Comparison of ENCODE assay signal across 1 cellular context in genomic region chr11:556857-557256, GRCh38.
A peak's percentile ranks its signal among the peaks of the same experiment; 100 is the strongest.
TF ChIP-seq lines count a peak whose summit lies in the region.

No MANE protein-coding gene starts in this region.

TF ChIP-seq in HepG2, 621 proteins besides CTCF, POLR2A, EP300 and RAD21:
- TF ChIP-seq KDM5B (CRISPR knock-in tag; IDR thresholded peaks at IDR 0.05; ENCODE audit: borderline replicate concordance) (0 out of 2 replicates have a peak, but pooled peaks have one; percentile 21), MAZ (IDR thresholded peaks at IDR 0.05; ENCODE audit: borderline replicate concordance, low read depth, low read length) (no peak), MAZ (CRISPR knock-in tag; IDR thresholded peaks at IDR 0.05; ENCODE audit: low read depth) (0 out of 2 replicates have a peak, but pooled peaks have one; percentile 16), PRDM10 (CRISPR knock-in tag; IDR thresholded peaks at IDR 0.05; ENCODE audit: low read depth) (peak; percentile 18; the same call in 1 of the 2 replicates), MAF1 (CRISPR knock-in tag; IDR thresholded peaks at IDR 0.05; ENCODE audit: borderline replicate concordance) (no peak), ZNF841 (CRISPR knock-in tag; IDR thresholded peaks at IDR 0.05; ENCODE audit: borderline replicate concordance) (no peak), FLYWCH1 (CRISPR knock-in tag; IDR thresholded peaks at IDR 0.05) (no peak), ZNF251 (CRISPR knock-in tag; IDR thresholded peaks at IDR 0.05) (no peak), NFKB2 (CRISPR knock-in tag; IDR thresholded peaks at IDR 0.05; ENCODE audit: borderline replicate concordance) (0 out of 2 replicates have a peak, but pooled peaks have one; percentile 56), ZNF234 (CRISPR knock-in tag; conservative IDR thresholded peaks at IDR 0.05) (no peak), ZNF512B (CRISPR knock-in tag; IDR thresholded peaks at IDR 0.05; ENCODE audit: borderline replicate concordance) (no peak), REXO4 (CRISPR knock-in tag; IDR thresholded peaks at IDR 0.05; ENCODE audit: borderline replicate concordance) (no peak), ZNF710 (CRISPR knock-in tag; IDR thresholded peaks at IDR 0.05; ENCODE audit: borderline replicate concordance) (no peak), MXD4 (CRISPR knock-in tag; IDR thresholded peaks at IDR 0.05) (no peak), JARID2 (CRISPR knock-in tag; IDR thresholded peaks at IDR 0.05; ENCODE audit: insufficient replicate concordance) (no peak), FUBP1 (CRISPR knock-in tag; IDR thresholded peaks at IDR 0.05; ENCODE audit: borderline replicate concordance) (no peak), ZNF160 (CRISPR knock-in tag; IDR thresholded peaks at IDR 0.05) (no peak), ZBTB39 (CRISPR knock-in tag; IDR thresholded peaks at IDR 0.05) (no peak), ZFP91 (CRISPR knock-in tag; IDR thresholded peaks at IDR 0.05; ENCODE audit: borderline replicate concordance) (peak; percentile 19; the same call in 1 of the 2 replicates), YY1 (IDR thresholded peaks at IDR 0.05; ENCODE audit: insufficient read depth, insufficient replicate concordance, low read depth, low read length) (peak; percentile 39), RERE (CRISPR knock-in tag; IDR thresholded peaks at IDR 0.05; ENCODE audit: low read depth) (no peak), ZNF441 (CRISPR knock-in tag; IDR thresholded peaks at IDR 0.05; ENCODE audit: borderline replicate concordance) (no peak), SIN3B (IDR thresholded peaks at IDR 0.05; ENCODE audit: low read length) (no peak), ZNF501 (CRISPR knock-in tag; IDR thresholded peaks at IDR 0.05) (0 out of 2 replicates have a peak, but pooled peaks have one; percentile 23), YEATS4 (CRISPR knock-in tag; IDR thresholded peaks at IDR 0.05; ENCODE audit: borderline replicate concordance) (no peak), ZNF749 (CRISPR knock-in tag; IDR thresholded peaks at IDR 0.05; ENCODE audit: borderline replicate concordance) (no peak)
